ENCODE assay signal across 11 cellular contexts in genomic region chr1:44645466-44646244, GRCh38. TPM values are rescaled to one million over a fixed set of nuclear protein-coding genes. Genes with fewer than 3 reads are reported as not detected.
DNase-seq lines count a peak whose midpoint lies in the region; ATAC-seq and TF ChIP-seq lines count a peak whose summit lies in the region.
"Had no signal": no experiment of that assay in that cellular context is flagged by ENCODE, and none has a peak within 500 bp of the region (broad histone marks: within the 10 kb centered on the region; RNA-seq: fewer than 3 reads in every experiment).

No MANE protein-coding gene starts in this region.

- TF ChIP-seq CTCF in heart left ventricle (IDR thresholded peaks at IDR 0.05) (no peak), osteoblast (IDR thresholded peaks at IDR 0.05; ENCODE audit: extremely low read depth, low read depth, low read length) (no peak)

- peaks cover 0 to 47% (median 15%) of the 10 kb centered on the region in 12 donors for H3K4me1 ChIP-seq in heart left ventricle
- peaks cover 14% of the 10 kb centered on the region for H3K4me1 ChIP-seq in osteoblast (ENCODE audit: insufficient read depth, low read length)
- H3K4me1 ChIP-seq: parathyroid adenoma had no signal

- H2AFZ ChIP-seq in osteoblast (ENCODE audit: low read length) = peak overlapping the region; percentile 68
- H2AFZ ChIP-seq: parathyroid adenoma had no signal

- peaks cover 0 to 100% (median 92%) of the 10 kb centered on the region in 9 donors for H3K36me3 ChIP-seq in heart left ventricle
- peaks cover 75% of the 10 kb centered on the region for H3K36me3 ChIP-seq in osteoblast (ENCODE audit: insufficient read depth, low read length)

- DNase-seq in Right ventricle myocardium inferior (ENCODE audit: missing footprints) (no peak), cardiac septum (ENCODE audit: low spot score) (no peak), heart left ventricle (no peak), osteoblast (ENCODE audit: insufficient read length, low spot score, missing footprints) (peak; percentile 97), iPS-NIHi7 (ENCODE audit: extremely low spot score) (no peak)
- no peak for DNase-seq in stimulated activated CD8-positive, alpha-beta memory T cell treated with anti-CD3 and anti-CD28 coated beads, Interleukin-4, amount 100 ng/mL, for 48 hours
- no peak for DNase-seq in stimulated activated CD4-positive, alpha-beta T cell treated with anti-CD3 and anti-CD28 coated beads, Interleukin-12 subunit alpha, Interleukin-12 subunit beta, amount 100 ng/mL, for 4 hours
- DNase-seq: activated CD4-positive, alpha-beta T cell treated with anti-CD3 and anti-CD28 coated beads, Interleukin-2, amount 50 U/mL, for 1 hour; NCI-H2081 treated with DMSO at 0.1 percent for 48 hours had no signal

- peak overlapping the region; percentile 38 for H3K4me2 ChIP-seq in osteoblast (ENCODE audit: insufficient read depth, low read length)

- WGBS in heart left ventricle, 4 donors = 66 to 91% (median 79%) methylated on average over 13 to 18 of the region's 18 CpGs

- H3K27ac ChIP-seq in heart left ventricle (peak overlapping the region in 5 of 12 donors; percentile 2 to 82 (median 26)), osteoblast (ENCODE audit: low read depth, low read length) (peak overlapping the region; percentile 50)
- H3K27ac ChIP-seq: parathyroid adenoma had no signal

- H4K20me1 ChIP-seq in osteoblast (ENCODE audit: insufficient read depth, low read length) = no peaks in the 10 kb centered on the region

- no peaks in the 10 kb centered on the region for H3K9me3 ChIP-seq in heart left ventricle
- H3K9me3 ChIP-seq in osteoblast (ENCODE audit: low read depth, low read length) = no peaks in the 10 kb centered on the region

- no peaks in the 10 kb centered on the region for H3K27me3 ChIP-seq in heart left ventricle
- no peaks in the 10 kb centered on the region for H3K27me3 ChIP-seq in osteoblast (ENCODE audit: insufficient read depth, low read length)

- intact Hi-C loops in Right ventricle myocardium inferior (cut with DNase I) (no loop called here), cardiac septum (cut with DNase I) (loop anchor here (5.0 kb wide), 1 partner anchor 268 kb away; no protein-coding TSS in a partner anchor), heart left ventricle (cut with DNase I) (no loop called here)

- H3K4me3 ChIP-seq in heart left ventricle = no peak overlapping the region
- no peak overlapping the region for H3K4me3 ChIP-seq in osteoblast (ENCODE audit: insufficient read depth, low read length)

- ATAC-seq in Right ventricle myocardium inferior (peak; percentile 78), heart left ventricle (peak; percentile 64 to 72 (median 68)), HG03196 (IDR thresholded peaks at IDR 0.05; ENCODE audit: unreplicated experiment) (no peak)

- TF ChIP-seq POLR2A in heart left ventricle (IDR thresholded peaks at IDR 0.05) = no peak

- peaks cover 4% of the 10 kb centered on the region for H3K79me2 ChIP-seq in osteoblast (ENCODE audit: insufficient read depth, low read length)
- H3K79me2 ChIP-seq: parathyroid adenoma had no signal

RNA-seq across cellular contexts. Expression of gene TMEM53, which starts 28.6 kb away (rescaled TPM):
- 11.8 TPM for total RNA-seq in Right ventricle myocardium inferior
- 9.8 TPM for total RNA-seq in cardiac septum
- 10 to 100 TPM in 6 of 9 donors, 1 to 10 TPM in 3; 8.5 to 18.1 (median 12.5) TPM for total RNA-seq in heart left ventricle
- polyA plus RNA-seq in heart left ventricle = 10 to 100 TPM in 1 of 2 donors, 1 to 10 TPM in 1; 8.6 to 20.0 TPM
- total RNA-seq in osteoblast = 6.9 and 7.7 TPM in 2 replicates

RNA-seq across cellular contexts. Expression of gene ARMH1, which starts 28.9 kb away (rescaled TPM):
- total RNA-seq in Right ventricle myocardium inferior (0.78 TPM), cardiac septum (0.70 TPM), heart left ventricle (1 to 10 TPM in 2 of 9 donors, under 1 TPM in 4, not detected in 3; 0.33 to 9.9 (median 0.64) TPM), osteoblast (3.2 and 4.3 TPM in 2 replicates)
- polyA plus RNA-seq in heart left ventricle = under 1 TPM; 0.62 to 0.88 TPM
